29 cellular contexts compared by ENCODE assay signal in the genomic region with DNA sequence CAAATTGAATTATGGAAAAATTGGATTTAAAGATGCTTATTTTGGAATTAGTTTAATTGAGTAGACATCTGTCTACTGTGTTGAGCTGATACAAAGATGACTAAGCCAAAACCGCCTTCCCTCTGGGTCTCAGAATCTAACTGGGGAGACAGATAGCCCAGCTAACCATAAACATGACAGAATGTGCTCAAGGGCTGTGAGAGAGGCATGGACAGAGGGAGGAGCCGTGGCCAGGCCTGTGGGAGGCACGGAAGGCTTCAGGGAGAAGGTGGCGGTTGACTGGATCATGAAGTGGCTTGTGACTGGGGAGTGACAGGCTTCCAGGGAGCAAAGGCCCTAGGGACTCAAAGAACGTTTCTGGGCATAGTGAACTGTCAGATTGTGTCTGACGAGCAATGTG.
DNase-seq lines count a peak whose midpoint lies in the region; FAIRE-seq and TF ChIP-seq lines count a peak whose summit lies in the region.
"Had no signal": no experiment of that assay in that cellular context is flagged by ENCODE, and none has a peak within 500 bp of the region (broad histone marks: within the 10 kb centered on the region; RNA-seq: fewer than 3 reads in every experiment).

No MANE protein-coding gene starts in this region.

- no peak overlapping the region for H3K27ac ChIP-seq in OCI-LY7 (ENCODE audit: low read depth, low read length, poor library complexity, severe bottlenecking)
- H3K27ac ChIP-seq: BLaER1, heart left ventricle, left ventricle myocardium inferior, thyroid gland had no signal

- no peaks in the 10 kb centered on the region for H3K79me2 ChIP-seq in OCI-LY7 (ENCODE audit: insufficient read depth, low read depth, low read length)

- no peaks in the 10 kb centered on the region for H3K9me2 ChIP-seq in OCI-LY7 (ENCODE audit: insufficient read depth, low read length)

- H3K4me3 Mint-ChIP-seq in glutamatergic neuron (ENCODE audit: unreplicated experiment), result no peak overlapping the region
- H3K4me3 Mint-ChIP-seq in T-helper 2 cell treated with Interferon-gamma antibody and Interleukin-4, amounts not matched to agents 5 μg/mL and 100 μg/mL, for 36 hours, result no peak overlapping the region
- H3K4me3 Mint-ChIP-seq: activated B cell treated with CpG ODN at 0.5 μM for 24 hours; activated naive CD8-positive, alpha-beta T cell treated with anti-CD3 and anti-CD28 coated beads for 36 hours; mesothelial cell of epicardium; naive thymus-derived CD8-positive, alpha-beta T cell had no signal

- H3K27me3 Mint-ChIP-seq in glutamatergic neuron (ENCODE audit: unreplicated experiment), result no peaks in the 10 kb centered on the region
- no peaks in the 10 kb centered on the region for H3K27me3 Mint-ChIP-seq in T-helper 2 cell treated with Interferon-gamma antibody and Interleukin-4, amounts not matched to agents 5 μg/mL and 100 μg/mL, for 36 hours (ENCODE audit: low read depth)

- no peak overlapping the region for H2AFZ ChIP-seq in OCI-LY7 (ENCODE audit: low read length)

- no peaks in the 10 kb centered on the region for H4K20me1 ChIP-seq in OCI-LY7 (ENCODE audit: insufficient read depth, low read length)
- H4K20me1 ChIP-seq: BLaER1 had no signal

- BruUV-seq in OCI-LY7 (replicated peaks; lab: Mats Ljungman, UMichigan), result no TSS peak

- H3K36me3 Mint-ChIP-seq in glutamatergic neuron (ENCODE audit: unreplicated experiment), result no peaks in the 10 kb centered on the region
- no peaks in the 10 kb centered on the region for H3K36me3 Mint-ChIP-seq in T-helper 2 cell treated with Interferon-gamma antibody and Interleukin-4, amounts not matched to agents 5 μg/mL and 100 μg/mL, for 36 hours (ENCODE audit: low read depth)
- H3K36me3 Mint-ChIP-seq: activated naive CD8-positive, alpha-beta T cell treated with anti-CD3 and anti-CD28 coated beads for 36 hours; mesothelial cell of epicardium; naive thymus-derived CD8-positive, alpha-beta T cell had no signal

- no peak overlapping the region for H3K4me2 ChIP-seq in OCI-LY7 (ENCODE audit: low read length)
- H3K4me2 ChIP-seq: BLaER1 had no signal

- H3K9me3 Mint-ChIP-seq in glutamatergic neuron (ENCODE audit: unreplicated experiment), result no peaks in the 10 kb centered on the region
- H3K9me3 Mint-ChIP-seq in T-helper 2 cell treated with Interferon-gamma antibody and Interleukin-4, amounts not matched to agents 5 μg/mL and 100 μg/mL, for 36 hours, result no peaks in the 10 kb centered on the region
- H3K9me3 Mint-ChIP-seq: activated B cell treated with CpG ODN at 0.5 μM for 24 hours; activated naive CD8-positive, alpha-beta T cell treated with anti-CD3 and anti-CD28 coated beads for 36 hours; activated T-helper 2 cell treated with anti-CD3 and anti-CD28 coated beads, Interferon-gamma antibody, Interleukin-2, Interleukin-4, amounts not matched to agents 10 μg/mL and 5 μg/mL and 100 μg/mL, durations not matched to agents 14 hours and 24 hours and 36 hours; mesothelial cell of epicardium; naive thymus-derived CD8-positive, alpha-beta T cell had no signal

- DNase-seq in Daoy (ENCODE audit: low read depth) (peak; percentile 53), HTR-8/SVneo (ENCODE audit: insufficient read length, low spot score) (no peak), SK-N-DZ (ENCODE audit: low spot score) (peak; percentile 73), glutamatergic neuron (peak; percentile 22), SHP77 (lab: John Stamatoyannopoulos, UW) (no peak), AG08396 (ENCODE audit: low spot score) (no peak), OCI-LY7 (ENCODE audit: low spot score) (no peak)
- DNase-seq in T-helper 2 cell treated with Interferon-gamma antibody and Interleukin-4, amounts not matched to agents 5 μg/mL and 100 μg/mL, for 36 hours (ENCODE audit: low spot score), result no peak
- DNase-seq: activated B cell treated with CpG ODN at 0.5 μM for 24 hours; activated CD4-positive, alpha-beta T cell treated with anti-CD3 and anti-CD28 coated beads, Interleukin-2, amount 50 U/mL, for 4 hours; activated CD8-positive, alpha-beta memory T cell treated with anti-CD3 and anti-CD28 coated beads, Interleukin-2, amount 50 U/mL, for 48 hours; activated naive CD8-positive, alpha-beta T cell treated with anti-CD3 and anti-CD28 coated beads for 36 hours; COR-L47; heart left ventricle; KG1; left ventricle myocardium inferior; naive thymus-derived CD8-positive, alpha-beta T cell; NCI-H1436; retina; stimulated activated CD4-positive, alpha-beta T cell treated with anti-CD3 and anti-CD28 coated beads, Interleukin-12 subunit alpha, Interleukin-12 subunit beta, amount 100 ng/mL, for 4 hours; stimulated activated CD4-positive, alpha-beta T cell treated with anti-CD3 and anti-CD28 coated beads, Interleukin-4, amount 100 ng/mL, for 24 hours; stimulated activated naive CD4-positive, alpha-beta T cell treated with Interleukin-2 at 50 U/mL for 16 hours; T1000; thyroid gland had no signal

- CTCF ChIA-PET in OCI-LY7 (lab: Charles Lee; ENCODE audit: unreplicated experiment), result no interaction called here

- intact Hi-C loops in OCI-LY7 (cut with micrococcal nuclease; ENCODE audit: unreplicated experiment), result no loop called here

- peak overlapping the region; percentile 15 for H3K27ac Mint-ChIP-seq in glutamatergic neuron (ENCODE audit: unreplicated experiment)
- no peak overlapping the region for H3K27ac Mint-ChIP-seq in T-helper 2 cell treated with Interferon-gamma antibody and Interleukin-4, amounts not matched to agents 5 μg/mL and 100 μg/mL, for 36 hours
- H3K27ac Mint-ChIP-seq: activated B cell treated with CpG ODN at 0.5 μM for 24 hours; activated naive CD8-positive, alpha-beta T cell treated with anti-CD3 and anti-CD28 coated beads for 36 hours; activated T-helper 2 cell treated with anti-CD3 and anti-CD28 coated beads, Interferon-gamma antibody, Interleukin-2, Interleukin-4, amounts not matched to agents 10 μg/mL and 5 μg/mL and 100 μg/mL, durations not matched to agents 14 hours and 24 hours and 36 hours; mesothelial cell of epicardium; naive thymus-derived CD8-positive, alpha-beta T cell had no signal

- no peak for TF ChIP-seq CTCF in glutamatergic neuron (IDR thresholded peaks at IDR 0.05; ENCODE audit: partially characterized antibody, unreplicated experiment)
- TF ChIP-seq CTCF in OCI-LY7 (conservative IDR thresholded peaks at IDR 0.05; ENCODE audit: low read length), result no peak

- H3K4me3 ChIP-seq in OCI-LY7 (ENCODE audit: low read depth, low read length, poor library complexity, severe bottlenecking), result no peak overlapping the region
- H3K4me3 ChIP-seq: BLaER1, GM12878, heart left ventricle, left ventricle myocardium inferior, thyroid gland had no signal

- peaks cover 13% of the 10 kb centered on the region for H3K4me1 Mint-ChIP-seq in glutamatergic neuron (ENCODE audit: low read depth, unreplicated experiment)
- peaks cover 5% of the 10 kb centered on the region for H3K4me1 Mint-ChIP-seq in T-helper 2 cell treated with Interferon-gamma antibody and Interleukin-4, amounts not matched to agents 5 μg/mL and 100 μg/mL, for 36 hours (ENCODE audit: low read depth)
- H3K4me1 Mint-ChIP-seq: activated B cell treated with CpG ODN at 0.5 μM for 24 hours; naive thymus-derived CD8-positive, alpha-beta T cell had no signal

- no peaks in the 10 kb centered on the region for H3K4me1 ChIP-seq in OCI-LY7 (ENCODE audit: insufficient read depth, low read length, poor library complexity, severe bottlenecking)

- POLR2A ChIA-PET in OCI-LY7 (lab: Charles Lee), result no interaction called here

- no peaks in the 10 kb centered on the region for H3K9me3 ChIP-seq in OCI-LY7 (ENCODE audit: low read length)
- H3K9me3 ChIP-seq: BLaER1, heart left ventricle, left ventricle myocardium inferior, thyroid gland had no signal

- H3K36me3 ChIP-seq in OCI-LY7 (ENCODE audit: insufficient read depth, low read length), result no peaks in the 10 kb centered on the region
- H3K36me3 ChIP-seq: BLaER1, heart left ventricle, left ventricle myocardium inferior, thyroid gland had no signal

- peak; percentile 75 for FAIRE-seq in HTR-8/SVneo (lab: Jason Lieb, UNC)
- FAIRE-seq: endothelial cell of umbilical vein, GM12878 had no signal

Comparison
In these comparisons a context has a peak if more than half of its experiments do, and no peak if none do; other contexts are left out.
1. DNase-seq: peak in Daoy (single experiment), SK-N-DZ (single experiment) and glutamatergic neuron (single experiment); none in HTR-8/SVneo (single experiment), SHP77 (0 of 2), AG08396 (single experiment), T-helper 2 cell treated with Interferon-gamma antibody and Interleukin-4, amounts not matched to agents 5 μg/mL and 100 μg/mL, for 36 hours (single experiment) and OCI-LY7 (single experiment).